ENCODE assay signal across 8 cellular contexts in the genomic region with DNA sequence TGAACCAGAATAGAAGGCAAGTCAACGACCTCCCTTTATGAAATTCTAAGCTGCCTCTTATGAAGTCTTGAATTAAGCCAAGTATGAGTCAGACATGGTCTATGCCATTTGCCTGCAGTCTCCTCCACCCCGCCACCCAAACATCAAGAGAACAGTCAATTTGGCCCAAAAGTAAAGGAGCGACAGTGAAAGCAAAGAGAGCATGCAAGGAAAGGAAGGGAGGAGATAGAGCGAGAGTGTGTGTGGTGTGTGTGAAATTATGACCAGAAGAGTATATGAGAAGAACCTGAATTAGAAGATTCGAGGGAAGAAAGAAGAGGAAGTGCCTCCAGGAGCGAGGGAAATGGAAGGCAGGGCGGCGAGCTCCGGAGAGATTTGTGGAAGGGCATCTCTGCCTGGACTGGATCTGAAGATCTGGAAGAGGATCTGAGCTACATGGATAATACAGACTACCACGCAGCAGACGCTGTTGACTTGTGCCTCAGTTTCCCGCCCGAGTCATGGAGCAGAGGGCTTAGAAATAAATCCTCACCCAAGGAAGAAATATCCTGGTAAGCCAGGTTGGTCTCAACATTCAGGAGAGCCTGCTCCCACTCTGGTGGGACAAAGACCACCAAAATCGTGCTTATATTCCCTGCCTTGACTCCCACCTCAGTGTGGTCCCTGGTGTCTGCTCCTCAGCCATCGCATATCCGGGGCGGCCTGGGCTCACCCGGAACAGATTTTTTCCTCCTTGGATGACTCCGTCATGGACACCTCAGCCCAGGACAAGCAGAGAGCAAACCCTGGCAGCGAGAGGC. TPM values are rescaled to one million over a fixed set of nuclear protein-coding genes. Genes with fewer than 3 reads are reported as not detected.
DNase-seq lines count a peak whose midpoint lies in the region; ATAC-seq and TF ChIP-seq lines count a peak whose summit lies in the region.

No MANE protein-coding gene starts in this region.

- POLR2A ChIA-PET in Caco-2 (lab: Charles Lee): interaction anchor here (0.6 to 1.6 kb wide), 5 partner anchors 10 to 45 kb away, joined by 3 to 5 read pairs (median 3); no protein-coding TSS in a partner anchor
- POLR2A ChIA-PET in naive thymus-derived CD4-positive, alpha-beta T cell (lab: Charles Lee): interaction anchor here (1.0 to 2.5 kb wide), 5 partner anchors 14 to 263 kb away, joined by 3 to 22 read pairs (median 6); a partner anchor contains a TSS

- DNase-seq in Caco-2: no peak
- DNase-seq in SKM-1 treated with dmso at 0.1 percent for 144 hours (lab: John Stamatoyannopoulos, UW; ENCODE audit: unreplicated experiment): peak; percentile 58
- peak; percentile 47 for DNase-seq in endodermal cell
- peak in 1 of 9 donors; percentile 4 for DNase-seq in naive thymus-derived CD4-positive, alpha-beta T cell
- DNase-seq in NCI-H1694 treated with DMSO at 0.1 percent for 48 hours (lab: John Stamatoyannopoulos, UW): no peak
- DNase-seq in effector CD4-positive, alpha-beta T cell: no peak

- no peaks in the 10 kb centered on the region for H3K9me3 ChIP-seq in Caco-2
- no peaks in the 10 kb centered on the region for H3K9me3 ChIP-seq in endodermal cell (ENCODE audit: control insufficient read depth, low read length)
- H3K9me3 ChIP-seq in naive thymus-derived CD4-positive, alpha-beta T cell (ENCODE audit: control insufficient read depth in 2 of 3, low read length in 3 of 3): no peaks in the 10 kb centered on the region

- no peak for TF ChIP-seq CTCF in Caco-2 (IDR thresholded peaks at IDR 0.05; ENCODE audit: insufficient read depth in 1 of 2, low read depth in 1 of 2, low read length in 1 of 2, severe bottlenecking in 1 of 2, unreplicated experiment in 1 of 2)
- TF ChIP-seq CTCF in endodermal cell (conservative IDR thresholded peaks at IDR 0.05): no peak

- H3K27ac ChIP-seq in endodermal cell (ENCODE audit: low read depth, low read length): no peak overlapping the region
- peak overlapping the region; percentile 90 for H3K27ac ChIP-seq in naive thymus-derived CD4-positive, alpha-beta T cell (ENCODE audit: low read depth, low read length)

- ATAC-seq in HG02884 (IDR thresholded peaks at IDR 0.05; ENCODE audit: unreplicated experiment) (peak; percentile 35), HG03457 (IDR thresholded peaks at IDR 0.05; ENCODE audit: unreplicated experiment) (no peak)
- ATAC-seq in naive thymus-derived CD4-positive, alpha-beta T cell: no peak

- no peaks in the 10 kb centered on the region for H3K9me3 Mint-ChIP-seq in Caco-2 (ENCODE audit: unreplicated experiment)
- no peaks in the 10 kb centered on the region for H3K9me3 Mint-ChIP-seq in endodermal cell
- no peaks in the 10 kb centered on the region for H3K9me3 Mint-ChIP-seq in naive thymus-derived CD4-positive, alpha-beta T cell

- H3K27ac Mint-ChIP-seq in Caco-2 (ENCODE audit: unreplicated experiment) (peak overlapping the region; percentile 88), endodermal cell (peak overlapping the region; percentile 99)
- H3K27ac Mint-ChIP-seq in naive thymus-derived CD4-positive, alpha-beta T cell: peak overlapping the region; percentile 95 to 100 (median 99)

- WGBS in endodermal cell (ENCODE audit: insufficient coverage in 1 of 2, insufficient read length in 1 of 2), 2 experiments: 7 to 9% methylated on average over 6 to 20 of the region's 20 CpGs

- intact Hi-C loops in Caco-2 (cut with micrococcal nuclease; ENCODE audit: unreplicated experiment): loop anchor here (2.0 kb wide), 1 partner anchor 27 kb away; no protein-coding TSS in a partner anchor
- intact Hi-C loops in naive thymus-derived CD4-positive, alpha-beta T cell (cut with micrococcal nuclease): loop anchor here (1.0 to 10.0 kb wide), 10 partner anchors 8 to 1949 kb away; a partner anchor contains a TSS

- CTCF ChIA-PET in Caco-2 (lab: Charles Lee): interaction anchor here (0.8 to 1.3 kb wide), 3 partner anchors 14 to 39 kb away, joined by 3 to 8 read pairs (median 3); no protein-coding TSS in a partner anchor
- CTCF ChIA-PET in naive thymus-derived CD4-positive, alpha-beta T cell (lab: Charles Lee): no interaction called here

- peak overlapping the region; percentile 91 for H3K9ac ChIP-seq in endodermal cell (ENCODE audit: extremely low read depth, low read length, poor library complexity, severe bottlenecking)

- H3K27me3 Mint-ChIP-seq in Caco-2 (ENCODE audit: insufficient read depth, unreplicated experiment): no peaks in the 10 kb centered on the region
- H3K27me3 Mint-ChIP-seq in endodermal cell (ENCODE audit: insufficient read depth): no peaks in the 10 kb centered on the region
- H3K27me3 Mint-ChIP-seq in naive thymus-derived CD4-positive, alpha-beta T cell: no peaks in the 10 kb centered on the region

- H3K27me3 ChIP-seq in Caco-2 (replicated peaks; ENCODE audit: control insufficient read depth, insufficient read depth, low read length): no peaks in the 10 kb centered on the region
- H3K27me3 ChIP-seq in endodermal cell (ENCODE audit: control insufficient read depth, insufficient read depth, low read length, poor library complexity, severe bottlenecking): no peaks in the 10 kb centered on the region
- H3K27me3 ChIP-seq in naive thymus-derived CD4-positive, alpha-beta T cell (ENCODE audit: control insufficient read depth in 2 of 2, insufficient read depth in 2 of 2, low read length in 2 of 2): no peaks in the 10 kb centered on the region

- peaks cover 29% of the 10 kb centered on the region for H3K36me3 Mint-ChIP-seq in Caco-2 (ENCODE audit: insufficient read depth, unreplicated experiment)
- peaks cover 25% of the 10 kb centered on the region for H3K36me3 Mint-ChIP-seq in endodermal cell (ENCODE audit: low read depth)
- H3K36me3 Mint-ChIP-seq in naive thymus-derived CD4-positive, alpha-beta T cell: peaks cover 5 to 14% (median 10%) of the 10 kb centered on the region in 5 donors

- no peaks in the 10 kb centered on the region for H3K4me1 Mint-ChIP-seq in Caco-2 (ENCODE audit: low read depth, unreplicated experiment)
- peaks cover 10% of the 10 kb centered on the region for H3K4me1 Mint-ChIP-seq in endodermal cell
- H3K4me1 Mint-ChIP-seq in naive thymus-derived CD4-positive, alpha-beta T cell: peaks cover 29 to 79% (median 68%) of the 10 kb centered on the region in 7 donors

- H3K4me1 ChIP-seq in Caco-2 (peaks cover 7% of the 10 kb centered on the region; the same call in 1 of the 2 replicates), endodermal cell (ENCODE audit: control insufficient read depth, insufficient read depth, low read length) (no peaks in the 10 kb centered on the region)
- H3K4me1 ChIP-seq in naive thymus-derived CD4-positive, alpha-beta T cell (ENCODE audit: control insufficient read depth in 2 of 2, insufficient read depth in 2 of 2, low read length in 2 of 2): peaks cover 23 to 25% of the 10 kb centered on the region in 2 donors

- H3K4me3 Mint-ChIP-seq in Caco-2 (ENCODE audit: unreplicated experiment): peak overlapping the region; percentile 94
- peak overlapping the region; percentile 80 for H3K4me3 Mint-ChIP-seq in endodermal cell
- peak overlapping the region; percentile 92 to 100 (median 96) for H3K4me3 Mint-ChIP-seq in naive thymus-derived CD4-positive, alpha-beta T cell

- H3K36me3 ChIP-seq in Caco-2 (ENCODE audit: control insufficient read depth, insufficient read depth, low read length) (no peaks in the 10 kb centered on the region), endodermal cell (ENCODE audit: control insufficient read depth, insufficient read depth, low read length) (peaks cover 42% of the 10 kb centered on the region)
- peaks cover 2 to 34% (median 6%) of the 10 kb centered on the region in 3 experiments for H3K36me3 ChIP-seq in naive thymus-derived CD4-positive, alpha-beta T cell (ENCODE audit: control insufficient read depth in 2 of 3, insufficient read depth in 3 of 3, low read length in 3 of 3)

- peak overlapping the region; percentile 81 for H3K4me3 ChIP-seq in Caco-2 (ENCODE audit: low read depth, low read length)
- H3K4me3 ChIP-seq in endodermal cell (ENCODE audit: low read length): peak overlapping the region; percentile 90
- H3K4me3 ChIP-seq in naive thymus-derived CD4-positive, alpha-beta T cell (ENCODE audit: low read length): peak overlapping the region; percentile 85

- BruUV-seq in Caco-2 (replicated peaks; lab: Mats Ljungman, UMichigan): no TSS peak

RNA-seq across cellular contexts. Expression of a gene that starts 0.5 kb away (rescaled TPM):
- 47.4 and 48.8 TPM in 2 replicates for total RNA-seq in Caco-2 (2022)
- total RNA-seq in endodermal cell: 10 to 100 TPM; 30.4 to 35.7 TPM
- 33.2 TPM for polyA plus RNA-seq in endodermal cell (2013, experiment 1 of 2)
- polyA plus RNA-seq in endodermal cell (2013, experiment 2 of 2): 30.8 TPM
- total RNA-seq in naive thymus-derived CD4-positive, alpha-beta T cell: 10 to 100 TPM; 34.3 to 66.3 (median 50.9) TPM
- 10 to 100 TPM; 29.9 to 32.4 TPM for polyA plus RNA-seq in naive thymus-derived CD4-positive, alpha-beta T cell

RNA-seq across cellular contexts. Expression of a gene that starts 0.8 kb away (rescaled TPM):
- total RNA-seq in Caco-2 (2022) (42.3 and 45.6 TPM in 2 replicates), endodermal cell (10 to 100 TPM; 27.0 to 29.9 TPM)
- 14.6 TPM for polyA plus RNA-seq in endodermal cell (2013, experiment 1 of 2)
- 13.4 TPM for polyA plus RNA-seq in endodermal cell (2013, experiment 2 of 2)
- 10 to 100 TPM; 40.2 to 56.8 (median 51.4) TPM for total RNA-seq in naive thymus-derived CD4-positive, alpha-beta T cell
- 10 to 100 TPM; 21.7 to 27.2 TPM for polyA plus RNA-seq in naive thymus-derived CD4-positive, alpha-beta T cell

Comparison
In these comparisons a context has a peak if more than half of its experiments do, and no peak if none do; other contexts are left out.
1. DNase-seq: peak in SKM-1 treated with dmso at 0.1 percent for 144 hours (single experiment) and endodermal cell (single experiment); none in Caco-2 (0 of 2), NCI-H1694 treated with DMSO at 0.1 percent for 48 hours (single experiment) and effector CD4-positive, alpha-beta T cell (single experiment).
2. Peak in every context shown above with its lines, with median percentiles within 50 percentile points of each other: H3K4me3 ChIP-seq, H3K27ac Mint-ChIP-seq and H3K4me3 Mint-ChIP-seq.